Comparison of ENCODE assay signal across 29 cellular contexts in the genomic region with DNA sequence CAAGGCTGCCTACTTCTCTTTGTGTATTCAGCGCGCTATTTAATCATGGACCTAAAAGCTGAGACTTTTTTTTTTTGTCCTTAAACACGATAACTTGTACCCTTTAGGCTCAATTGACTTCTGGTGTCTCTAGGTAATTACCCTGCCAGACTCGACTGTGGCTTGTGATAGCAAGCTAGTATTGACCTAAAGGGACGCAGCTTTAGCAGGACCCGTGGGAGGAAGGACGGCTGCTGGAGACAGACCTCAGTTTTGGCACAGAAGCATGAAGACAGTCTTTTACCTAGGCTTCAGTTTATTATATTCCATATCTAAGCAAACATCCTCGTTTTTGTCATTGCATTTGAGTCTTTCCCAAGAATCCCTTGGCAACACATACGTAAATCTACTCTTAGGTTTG.
"Had no signal": no experiment of that assay in that cellular context is flagged by ENCODE, and none has a peak within 500 bp of the region (broad histone marks: within the 10 kb centered on the region; RNA-seq: fewer than 3 reads in every experiment).

No MANE protein-coding gene starts in this region.

- H3K27ac ChIP-seq: colonic mucosa, coronary artery, dorsolateral prefrontal cortex, epithelial cell of prostate, esophagus muscularis mucosa, esophagus squamous epithelium, foreskin keratinocyte, gastrocnemius medialis, gastroesophageal sphincter, heart left ventricle, heart right ventricle, hepatocyte had no signal

- H3K9me3 ChIP-seq: colonic mucosa, esophagus muscularis mucosa, esophagus squamous epithelium, gastroesophageal sphincter, heart left ventricle had no signal

- H3K27me3 ChIP-seq: colonic mucosa, dorsolateral prefrontal cortex, esophagus muscularis mucosa, esophagus squamous epithelium, foreskin keratinocyte, gastrocnemius medialis, gastroesophageal sphincter, heart left ventricle, heart right ventricle, hepatocyte had no signal

- FAIRE-seq: colon, endometrium, endothelial cell of umbilical vein, frontal cortex had no signal

- H3K4me1 ChIP-seq: esophagus muscularis mucosa, esophagus squamous epithelium, foreskin keratinocyte, gastrocnemius medialis, gastroesophageal sphincter, heart left ventricle, heart right ventricle had no signal

- H3K27ac Mint-ChIP-seq: dendritic cell treated with granulocyte-macrophage colony-stimulating factor and Interleukin-4, amounts not matched to agents 40 ng/mL and 50 ng/mL, for 4 days; effector memory CD8-positive, alpha-beta T cell; endodermal cell had no signal

- H3K36me3 ChIP-seq: colonic mucosa, esophagus muscularis mucosa, esophagus squamous epithelium, gastrocnemius medialis, gastroesophageal sphincter, heart left ventricle, heart right ventricle had no signal

- H3K27me3 Mint-ChIP-seq: dendritic cell treated with granulocyte-macrophage colony-stimulating factor and Interleukin-4, amounts not matched to agents 40 ng/mL and 50 ng/mL, for 4 days; effector memory CD8-positive, alpha-beta T cell had no signal

- DNase-seq: colonic mucosa; cortex of kidney; dermis blood vessel endothelial cell; dorsolateral prefrontal cortex; effector CD4-positive, alpha-beta T cell; effector CD8-positive, alpha-beta T cell; effector memory CD4-positive, alpha-beta T cell; effector memory CD8-positive, alpha-beta T cell; endodermal cell; erythroblast; esophagus squamous epithelium; foreskin fibroblast; foreskin keratinocyte; foreskin melanocyte; gastrocnemius medialis; head of caudate nucleus; heart left ventricle; heart right ventricle had no signal

- ATAC-seq: effector memory CD8-positive, alpha-beta T cell; esophagus mucosa; foreskin keratinocyte; gastrocnemius medialis; gastroesophageal sphincter; heart left ventricle; heart right ventricle had no signal

- H3K9me3 Mint-ChIP-seq: dendritic cell treated with granulocyte-macrophage colony-stimulating factor and Interleukin-4, amounts not matched to agents 40 ng/mL and 50 ng/mL, for 4 days; effector memory CD8-positive, alpha-beta T cell; endodermal cell had no signal

- H3K4me3 ChIP-seq: colonic mucosa, coronary artery, dorsolateral prefrontal cortex, esophagus muscularis mucosa, esophagus squamous epithelium, gastrocnemius medialis, gastroesophageal sphincter, heart left ventricle, heart right ventricle, hepatocyte had no signal

- H3K4me3 Mint-ChIP-seq: dendritic cell treated with granulocyte-macrophage colony-stimulating factor and Interleukin-4, amounts not matched to agents 40 ng/mL and 50 ng/mL, for 4 days; effector memory CD8-positive, alpha-beta T cell; endodermal cell had no signal
